17 cellular contexts compared by ENCODE assay signal in the genomic region with DNA sequence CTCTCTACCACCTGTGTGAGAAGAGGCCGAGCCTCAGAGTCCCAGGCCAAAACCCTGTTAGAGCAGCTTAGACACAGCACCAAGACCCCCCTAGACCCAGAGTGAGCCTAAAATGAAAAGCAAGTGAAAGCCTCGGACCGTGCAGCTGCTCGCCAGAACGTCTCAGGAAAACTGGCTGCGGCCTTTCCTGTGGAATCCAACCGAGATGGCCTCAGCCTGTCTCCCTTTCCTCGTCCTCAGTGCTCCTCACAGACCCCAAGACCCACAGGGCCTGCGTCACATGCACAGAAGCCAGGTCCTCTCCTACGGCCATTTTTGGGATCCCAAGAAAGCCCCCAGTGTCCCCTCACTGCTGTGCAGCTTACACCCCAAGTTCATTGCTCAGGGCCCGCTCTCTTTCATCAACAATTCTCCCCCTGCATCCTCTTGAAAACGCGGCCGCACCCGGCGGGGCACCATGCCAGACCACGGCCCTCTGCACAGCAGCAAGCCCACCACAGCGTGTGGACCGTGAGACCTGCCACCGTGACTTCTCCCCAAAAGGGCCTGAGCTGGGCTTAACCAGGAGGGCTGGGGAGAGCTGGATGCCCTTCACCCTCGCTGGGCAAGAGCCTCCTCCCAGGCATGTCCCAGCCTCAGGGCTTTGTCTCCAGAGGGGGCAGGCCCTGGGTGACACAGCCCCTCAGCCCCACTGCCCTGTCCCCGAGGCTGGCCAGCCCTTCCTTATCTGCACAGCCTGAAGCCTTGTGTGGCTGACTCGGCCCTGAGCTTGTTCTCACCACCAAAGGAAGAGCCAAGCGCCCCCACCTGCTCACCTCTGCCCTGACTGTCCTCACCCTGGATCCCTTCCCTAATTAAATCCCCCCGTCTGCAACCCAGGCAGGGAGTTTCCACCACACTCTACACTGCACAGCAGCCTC.
DNase-seq lines count a peak whose midpoint lies in the region; ATAC-seq and TF ChIP-seq lines count a peak whose summit lies in the region.
"Had no signal": no experiment of that assay in that cellular context is flagged by ENCODE, and none has a peak within 500 bp of the region (broad histone marks: within the 10 kb centered on the region; RNA-seq: fewer than 3 reads in every experiment).

No MANE protein-coding gene starts in this region.

- no peak for TF ChIP-seq CTCF in GM23338 (conservative IDR thresholded peaks at IDR 0.05; ENCODE audit: low read depth in 2 of 2)
- TF ChIP-seq CTCF in coronary artery (IDR thresholded peaks at IDR 0.05) = no peak

- H3K4ac ChIP-seq in neuronal stem cell (ENCODE audit: low read length) = no peak overlapping the region

- no peak overlapping the region for H2BK5ac ChIP-seq in neuronal stem cell (ENCODE audit: low read length)

- peaks cover 0 to 3% of the 10 kb centered on the region in 2 donors for H3K9me3 ChIP-seq in neuronal stem cell (replicated peaks in 1 of 2; ENCODE audit: control insufficient read depth in 2 of 2, insufficient read depth in 1 of 2, low read depth in 1 of 2, low read length in 2 of 2)

- H4K20me1 ChIP-seq in GM23338 (replicated peaks; ENCODE audit: insufficient read depth) = no peaks in the 10 kb centered on the region

- H3K9me2 ChIP-seq in GM23338 (ENCODE audit: insufficient read depth) = peaks cover 10% of the 10 kb centered on the region; the same call in 1 of the 2 replicates

- peak overlapping the region; percentile 50 for H2AK5ac ChIP-seq in neuronal stem cell (ENCODE audit: low read depth, low read length)

- H2BK12ac ChIP-seq in neuronal stem cell (ENCODE audit: low read length) = no peak overlapping the region

- H3K4me3 ChIP-seq in GM23338 (no peak overlapping the region), coronary artery (no peak overlapping the region), neuronal stem cell (ENCODE audit: low read length in 2 of 2) (no peak overlapping the region)

- no peaks in the 10 kb centered on the region for H3K79me1 ChIP-seq in neuronal stem cell (ENCODE audit: low read depth, low read length)

- H3F3A ChIP-seq in GM23338 (replicated peaks; ENCODE audit: low read depth) = no peaks in the 10 kb centered on the region

- peaks cover 74% of the 10 kb centered on the region for H3K9me3 Mint-ChIP-seq in GM23338

- H3K36me3 ChIP-seq in GM23338 (ENCODE audit: insufficient read depth) = no peaks in the 10 kb centered on the region
- no peaks in the 10 kb centered on the region for H3K36me3 ChIP-seq in neuronal stem cell (replicated peaks in 1 of 2; ENCODE audit: control insufficient read depth in 2 of 2, insufficient read depth in 2 of 2, low read length in 2 of 2)

- no peak overlapping the region for H3K4me3 Mint-ChIP-seq in GM23338
- H3K4me3 Mint-ChIP-seq: B cell; CD4-positive, alpha-beta memory T cell had no signal

- H3K4me2 ChIP-seq in GM23338 (no peak overlapping the region), neuronal stem cell (ENCODE audit: insufficient read depth, low read length, poor library complexity, severe bottlenecking) (no peak overlapping the region)

- peaks cover 8% of the 10 kb centered on the region; the same call in 2 of the 3 replicates for H3K4me1 Mint-ChIP-seq in GM23338
- H3K4me1 Mint-ChIP-seq: B cell had no signal

- H3K18ac ChIP-seq in neuronal stem cell (ENCODE audit: low read length) = peak overlapping the region; percentile 81

- ATAC-seq in GM23338 = peak; percentile 15

- H3K27me3 ChIP-seq in GM23338 (ENCODE audit: insufficient read depth) = no peaks in the 10 kb centered on the region
- H3K27me3 ChIP-seq in neuronal stem cell (ENCODE audit: control insufficient read depth in 3 of 3, insufficient read depth in 3 of 3, low read depth in 1 of 3, low read length in 3 of 3) = peaks cover 0 to 4% (median 0%) of the 10 kb centered on the region in 3 experiments

- H3K36me3 Mint-ChIP-seq in GM23338 (ENCODE audit: low read depth) = peaks cover 30% of the 10 kb centered on the region
- H3K36me3 Mint-ChIP-seq: CD4-positive, alpha-beta memory T cell had no signal

- no peak overlapping the region for H4K8ac ChIP-seq in neuronal stem cell (ENCODE audit: low read depth, low read length)

- no peak overlapping the region for H3K23ac ChIP-seq in neuronal stem cell (ENCODE audit: low read depth, low read length, poor library complexity)

- no peak overlapping the region for H3K27ac ChIP-seq in GM23338 (ENCODE audit: low read depth)
- H3K27ac ChIP-seq in coronary artery = no peak overlapping the region
- H3K27ac ChIP-seq in neuronal stem cell (replicated peaks; ENCODE audit: low read length) = no peak overlapping the region
- H3K27ac ChIP-seq: 22Rv1 had no signal

- H2BK15ac ChIP-seq in neuronal stem cell (ENCODE audit: low read length) = peak overlapping the region; percentile 60

- H3K79me2 ChIP-seq in GM23338 (replicated peaks; ENCODE audit: insufficient read depth) = no peaks in the 10 kb centered on the region

- DNase-seq in NCI-H1092 treated with DMSO at 0.1 percent for 48 hours (lab: John Stamatoyannopoulos, UW) = peak; percentile 21
- DNase-seq in NCI-H1092 (lab: John Stamatoyannopoulos, UW) = no peak
- DNase-seq in GM23338 (ENCODE audit: low spot score) = no peak
- DNase-seq in coronary artery (ENCODE audit: low spot score) = peak; percentile 38
- DNase-seq in neuronal stem cell (ENCODE audit: low spot score) = no peak
- no peak for DNase-seq in SW 1271 (lab: John Stamatoyannopoulos, UW)
- no peak for DNase-seq in DMS 273 treated with DMSO at 0.1 percent for 48 hours (lab: John Stamatoyannopoulos, UW)
- DNase-seq in putamen (ENCODE audit: low spot score) = no peak
- DNase-seq: Calu3; CD4-positive, alpha-beta memory T cell; NCI-H1436 treated with DMSO at 0.1 percent for 48 hours; NCI-H2029 treated with DMSO at 0.1 percent for 48 hours; NCI-H2171 treated with DMSO at 0.1 percent for 48 hours; NCI-H774; Right ventricle myocardium superior had no signal

- H2BK120ac ChIP-seq in neuronal stem cell (ENCODE audit: low read depth, low read length) = no peak overlapping the region

- H3K9ac ChIP-seq in neuronal stem cell (ENCODE audit: low read depth, low read length, poor library complexity) = no peak overlapping the region

- H2AFZ ChIP-seq in GM23338 (no peak overlapping the region), neuronal stem cell (ENCODE audit: low read length) (no peak overlapping the region)

- H3K4me1 ChIP-seq in GM23338 (ENCODE audit: insufficient read depth) (no peaks in the 10 kb centered on the region), neuronal stem cell (ENCODE audit: control insufficient read depth in 2 of 2, insufficient read depth in 1 of 2, low read depth in 1 of 2, low read length in 2 of 2) (no peaks in the 10 kb centered on the region)

- H3K27ac Mint-ChIP-seq in GM23338 = no peak overlapping the region
- H3K27ac Mint-ChIP-seq: B cell; CD4-positive, alpha-beta memory T cell had no signal

- peaks cover 10% of the 10 kb centered on the region for H3K27me3 Mint-ChIP-seq in GM23338 (ENCODE audit: insufficient read depth, low read depth, poor library complexity)
- H3K27me3 Mint-ChIP-seq: B cell; CD4-positive, alpha-beta memory T cell had no signal

- WGBS in neuronal stem cell (ENCODE audit: extremely low coverage in 2 of 2, insufficient read length in 2 of 2, insufficient replicate concordance in 1 of 2), 2 donors = no CpG with 5 or more reads among the region's 25 CpGs

- no peak overlapping the region for H4K91ac ChIP-seq in neuronal stem cell (ENCODE audit: low read depth, low read length, poor library complexity)

- peak overlapping the region; percentile 60 for H3K14ac ChIP-seq in neuronal stem cell (ENCODE audit: low read length)

TF ChIP-seq in GM23338, 12 proteins besides CTCF, POLR2A, EP300 and RAD21 (continues in another document):
- no peak for TF ChIP-seq STAT1 (IDR thresholded peaks at IDR 0.05; ENCODE audit: unreplicated experiment)
- no peak for TF ChIP-seq JUNB (IDR thresholded peaks at IDR 0.05; ENCODE audit: unreplicated experiment)
- TF ChIP-seq, protein P1, sequence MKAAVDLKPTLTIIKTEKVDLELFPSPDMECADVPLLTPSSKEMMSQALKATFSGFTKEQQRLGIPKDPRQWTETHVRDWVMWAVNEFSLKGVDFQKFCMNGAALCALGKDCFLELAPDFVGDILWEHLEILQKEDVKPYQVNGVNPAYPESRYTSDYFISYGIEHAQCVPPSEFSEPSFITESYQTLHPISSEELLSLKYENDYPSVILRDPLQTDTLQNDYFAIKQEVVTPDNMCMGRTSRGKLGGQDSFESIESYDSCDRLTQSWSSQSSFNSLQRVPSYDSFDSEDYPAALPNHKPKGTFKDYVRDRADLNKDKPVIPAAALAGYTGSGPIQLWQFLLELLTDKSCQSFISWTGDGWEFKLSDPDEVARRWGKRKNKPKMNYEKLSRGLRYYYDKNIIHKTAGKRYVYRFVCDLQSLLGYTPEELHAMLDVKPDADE (IDR thresholded peaks at IDR 0.05) = no peak
- TF ChIP-seq ZNF331 (CRISPR knock-in tag; IDR thresholded peaks at IDR 0.05; ENCODE audit: low read depth) = no peak
- TF ChIP-seq, protein P2, sequence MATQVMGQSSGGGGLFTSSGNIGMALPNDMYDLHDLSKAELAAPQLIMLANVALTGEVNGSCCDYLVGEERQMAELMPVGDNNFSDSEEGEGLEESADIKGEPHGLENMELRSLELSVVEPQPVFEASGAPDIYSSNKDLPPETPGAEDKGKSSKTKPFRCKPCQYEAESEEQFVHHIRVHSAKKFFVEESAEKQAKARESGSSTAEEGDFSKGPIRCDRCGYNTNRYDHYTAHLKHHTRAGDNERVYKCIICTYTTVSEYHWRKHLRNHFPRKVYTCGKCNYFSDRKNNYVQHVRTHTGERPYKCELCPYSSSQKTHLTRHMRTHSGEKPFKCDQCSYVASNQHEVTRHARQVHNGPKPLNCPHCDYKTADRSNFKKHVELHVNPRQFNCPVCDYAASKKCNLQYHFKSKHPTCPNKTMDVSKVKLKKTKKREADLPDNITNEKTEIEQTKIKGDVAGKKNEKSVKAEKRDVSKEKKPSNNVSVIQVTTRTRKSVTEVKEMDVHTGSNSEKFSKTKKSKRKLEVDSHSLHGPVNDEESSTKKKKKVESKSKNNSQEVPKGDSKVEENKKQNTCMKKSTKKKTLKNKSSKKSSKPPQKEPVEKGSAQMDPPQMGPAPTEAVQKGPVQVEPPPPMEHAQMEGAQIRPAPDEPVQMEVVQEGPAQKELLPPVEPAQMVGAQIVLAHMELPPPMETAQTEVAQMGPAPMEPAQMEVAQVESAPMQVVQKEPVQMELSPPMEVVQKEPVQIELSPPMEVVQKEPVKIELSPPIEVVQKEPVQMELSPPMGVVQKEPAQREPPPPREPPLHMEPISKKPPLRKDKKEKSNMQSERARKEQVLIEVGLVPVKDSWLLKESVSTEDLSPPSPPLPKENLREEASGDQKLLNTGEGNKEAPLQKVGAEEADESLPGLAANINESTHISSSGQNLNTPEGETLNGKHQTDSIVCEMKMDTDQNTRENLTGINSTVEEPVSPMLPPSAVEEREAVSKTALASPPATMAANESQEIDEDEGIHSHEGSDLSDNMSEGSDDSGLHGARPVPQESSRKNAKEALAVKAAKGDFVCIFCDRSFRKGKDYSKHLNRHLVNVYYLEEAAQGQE (IDR thresholded peaks at IDR 0.05; ENCODE audit: unreplicated experiment) = no peak
- no peak for TF ChIP-seq POLR2AphosphoS5 (IDR thresholded peaks at IDR 0.05; ENCODE audit: low read depth)
- no peak for TF ChIP-seq ZNF114 (CRISPR knock-in tag; IDR thresholded peaks at IDR 0.05)

Comparison
In these comparisons a context has a peak if more than half of its experiments do, and no peak if none do; other contexts are left out.
1. DNase-seq: peak in NCI-H1092 treated with DMSO at 0.1 percent for 48 hours (single experiment) and coronary artery (single experiment); none in NCI-H1092 (single experiment), GM23338 (single experiment), neuronal stem cell (single experiment), SW 1271 (0 of 2), DMS 273 treated with DMSO at 0.1 percent for 48 hours (single experiment) and putamen (single experiment).